In the genomic region with DNA sequence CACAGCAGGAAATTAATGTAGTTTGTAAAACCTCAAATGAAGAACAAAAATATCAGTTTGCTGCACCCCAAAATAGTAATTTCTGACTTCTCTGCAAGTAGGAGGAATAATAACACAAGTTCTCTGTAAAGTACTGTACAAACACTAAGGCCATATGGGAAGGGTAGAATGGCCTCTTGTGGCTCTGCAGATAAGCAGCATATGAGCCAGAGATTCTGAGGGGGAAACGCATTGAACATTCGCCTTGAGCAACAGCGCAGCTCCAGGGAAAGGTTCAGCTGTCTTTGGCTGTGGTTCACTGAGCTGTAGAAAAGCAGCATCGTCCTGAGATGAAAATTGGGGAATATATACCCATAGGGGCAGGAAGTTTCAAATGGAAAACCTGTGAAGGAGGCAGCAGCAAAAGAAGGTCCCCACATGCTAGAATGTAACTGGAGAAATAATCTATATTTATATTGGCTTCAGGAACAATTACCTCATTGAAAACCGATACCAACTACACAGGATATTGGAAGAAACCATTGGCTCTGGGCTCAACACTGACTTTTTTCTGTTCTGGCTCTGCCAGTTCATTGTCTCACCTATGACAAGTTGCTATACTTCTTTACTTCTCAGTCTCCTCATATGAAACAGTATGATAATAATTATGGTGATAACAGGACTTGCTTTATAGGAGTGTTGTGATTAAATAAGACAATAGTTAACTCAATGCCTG, we compare ENCODE assay signal across 32 cellular contexts.
"Had no signal": no experiment of that assay in that cellular context is flagged by ENCODE, and none has a peak within 500 bp of the region (broad histone marks: within the 10 kb centered on the region; RNA-seq: fewer than 3 reads in every experiment).

No MANE protein-coding gene starts in this region.

- ATAC-seq: activated T-cell treated with anti-CD3 and anti-CD28 coated beads, Interleukin-2, amount 50 U/mL, for 72 hours; activated T-helper 17 cell treated with anti-CD3 and anti-CD28 coated beads, Interleukin-2, amount 50 U/mL, for 72 hours; Right ventricle myocardium inferior had no signal

- H3K4me3 ChIP-seq: ascending aorta, breast epithelium, PC-9 had no signal

- H3K9me3 ChIP-seq: ascending aorta, breast epithelium had no signal

- H3K27ac ChIP-seq: ascending aorta, PC-9, RWPE1, VCaP had no signal

- H3K4me1 ChIP-seq: ascending aorta, breast epithelium had no signal

- DNase-seq: activated B cell treated with CpG ODN at 0.5 μM for 24 hours; activated CD4-positive, alpha-beta memory T cell treated with anti-CD3 and anti-CD28 coated beads, Interleukin-2, amount 10 ng/mL, durations not matched to agents 7 days and 5 days; activated CD4-positive, alpha-beta T cell treated with anti-CD3 and anti-CD28 coated beads for 48 hours; activated CD4-positive, CD25-positive, alpha-beta regulatory T cell treated with anti-CD3 and anti-CD28 coated beads, Interleukin-2, amount 50 U/mL, for 72 hours; activated CD8-positive, alpha-beta memory T cell treated with anti-CD3 and anti-CD28 coated beads for 24 hours; activated gamma-delta T cell; activated naive CD4-positive, alpha-beta T cell treated with Interleukin-2 at 50 U/mL for 16 hours; activated naive CD8-positive, alpha-beta T cell treated with anti-CD3 and anti-CD28 coated beads, Interleukin-2, amount 10 ng/mL, durations not matched to agents 7 days and 5 days; activated T-cell treated with anti-CD3 and anti-CD28 coated beads, Interleukin-2, amount 50 U/mL, for 1 hour; activated T-cell treated with anti-CD3 and anti-CD28 coated beads, Interleukin-2, amount 50 U/mL, for 72 hours; amygdala; Karpas-422; KBM-7; NCI-H1417; NCI-H146; NCI-H187; NCI-H2029 treated with DMSO at 0.1 percent for 48 hours; NCI-H2107; NCI-H345; NCI-H526 treated with DMSO at 0.1 percent for 48 hours; PC-9; SIG-M5; SW 1271; T-helper 1 cell; T-helper 2 cell; T-helper 9 cell had no signal

- H3K36me3 ChIP-seq: ascending aorta, breast epithelium had no signal

- H3K27me3 ChIP-seq: ascending aorta, breast epithelium had no signal
